Comparison of ENCODE assay signal across 8 cellular contexts in the genomic region with DNA sequence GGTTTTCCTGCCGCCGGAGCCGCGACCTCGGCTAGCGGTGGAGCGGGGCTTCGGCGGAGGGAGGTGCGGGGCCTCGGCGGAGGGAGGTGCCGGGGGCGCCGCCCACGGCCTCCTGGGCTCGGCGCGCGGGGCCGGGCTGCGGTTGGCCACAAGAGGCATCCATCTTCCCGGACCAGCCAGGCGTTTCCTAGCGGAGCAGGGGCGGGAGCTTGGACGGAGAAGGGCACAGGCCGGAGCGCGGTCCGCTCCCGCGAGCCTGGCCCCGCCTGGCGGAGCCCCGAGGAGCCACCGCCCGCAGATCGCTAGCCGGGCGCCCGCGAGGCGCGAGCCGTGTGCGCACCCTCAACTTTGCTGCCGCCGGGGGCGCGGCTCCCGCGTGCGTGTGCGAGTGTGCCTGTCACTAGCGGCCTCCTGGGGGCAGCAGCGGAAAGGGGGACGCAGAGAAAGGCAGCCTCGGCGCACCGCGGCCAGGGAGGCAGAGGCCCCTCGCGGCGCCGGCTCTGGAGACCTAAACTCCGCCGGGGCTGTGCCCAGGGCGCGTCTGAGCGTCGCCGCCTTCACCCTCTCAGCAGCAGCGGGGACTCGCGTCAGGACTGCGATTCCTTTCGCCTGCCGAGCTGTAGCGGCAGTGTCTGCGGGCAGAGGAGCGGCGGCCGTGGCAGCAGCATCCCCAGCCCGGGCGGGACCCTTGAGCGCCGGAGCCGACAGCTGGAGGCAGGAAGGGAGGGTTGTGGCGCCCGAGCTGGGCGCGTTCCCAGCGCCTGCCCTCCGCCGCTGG. TPM values are rescaled to one million over a fixed set of nuclear protein-coding genes. Genes with fewer than 3 reads are reported as not detected.
DNase-seq lines count a peak whose midpoint lies in the region; ATAC-seq and TF ChIP-seq lines count a peak whose summit lies in the region.

No MANE protein-coding gene starts in this region.

- no peaks in the 10 kb centered on the region for H3K4me1 ChIP-seq in naive thymus-derived CD4-positive, alpha-beta T cell (ENCODE audit: control insufficient read depth in 2 of 2, insufficient read depth in 2 of 2, low read length in 2 of 2)

- no peaks in the 10 kb centered on the region for H3K9me3 Mint-ChIP-seq in IgD-negative memory B cell
- H3K9me3 Mint-ChIP-seq in activated T-helper 1 cell treated with anti-CD3 and anti-CD28 coated beads, Interleukin-12 subunit alpha, Interleukin-12 subunit beta, Interleukin-2, Interleukin-4 antibody, amounts not matched to agents 30 ng/mL and 10 ng/mL and 1 ng/mL, durations not matched to agents 14 hours and 24 hours and 36 hours = no peaks in the 10 kb centered on the region
- no peaks in the 10 kb centered on the region for H3K9me3 Mint-ChIP-seq in naive thymus-derived CD4-positive, alpha-beta T cell
- no peaks in the 10 kb centered on the region for H3K9me3 Mint-ChIP-seq in stimulated activated effector memory CD8-positive, alpha-beta T cell treated with anti-CD3 and anti-CD28 coated beads, Interleukin-12 subunit alpha, Interleukin-12 subunit beta, amount 100 ng/mL, for 72 hours

- CTCF ChIA-PET in naive thymus-derived CD4-positive, alpha-beta T cell (lab: Charles Lee) = interaction anchor here (0.6 to 1.0 kb wide), 4 partner anchors 412 to 1351 kb away, joined by 3 to 4 read pairs (median 3); no protein-coding TSS in a partner anchor

- H3K27me3 ChIP-seq in naive thymus-derived CD4-positive, alpha-beta T cell (ENCODE audit: control insufficient read depth in 2 of 2, insufficient read depth in 2 of 2, low read length in 2 of 2) = peaks cover 3 to 11% of the 10 kb centered on the region in 2 donors

- H3K27ac Mint-ChIP-seq in IgD-negative memory B cell = peak overlapping the region in 1 of 3 donors; percentile 82
- H3K27ac Mint-ChIP-seq in activated T-helper 1 cell treated with anti-CD3 and anti-CD28 coated beads, Interleukin-12 subunit alpha, Interleukin-12 subunit beta, Interleukin-2, Interleukin-4 antibody, amounts not matched to agents 30 ng/mL and 10 ng/mL and 1 ng/mL, durations not matched to agents 14 hours and 24 hours and 36 hours = no peak overlapping the region
- no peak overlapping the region for H3K27ac Mint-ChIP-seq in naive thymus-derived CD4-positive, alpha-beta T cell
- no peak overlapping the region for H3K27ac Mint-ChIP-seq in stimulated activated effector memory CD8-positive, alpha-beta T cell treated with anti-CD3 and anti-CD28 coated beads, Interleukin-12 subunit alpha, Interleukin-12 subunit beta, amount 100 ng/mL, for 72 hours

- H3K36me3 ChIP-seq in naive thymus-derived CD4-positive, alpha-beta T cell (ENCODE audit: control insufficient read depth in 2 of 3, insufficient read depth in 3 of 3, low read length in 3 of 3) = no peaks in the 10 kb centered on the region

- peaks cover 7 to 9% (median 8%) of the 10 kb centered on the region in 3 donors for H3K4me1 Mint-ChIP-seq in IgD-negative memory B cell
- peaks cover 11% of the 10 kb centered on the region for H3K4me1 Mint-ChIP-seq in activated T-helper 1 cell treated with anti-CD3 and anti-CD28 coated beads, Interleukin-12 subunit alpha, Interleukin-12 subunit beta, Interleukin-2, Interleukin-4 antibody, amounts not matched to agents 30 ng/mL and 10 ng/mL and 1 ng/mL, durations not matched to agents 14 hours and 24 hours and 36 hours (ENCODE audit: low read depth)
- peaks cover 0 to 12% (median 10%) of the 10 kb centered on the region in 7 donors for H3K4me1 Mint-ChIP-seq in naive thymus-derived CD4-positive, alpha-beta T cell
- H3K4me1 Mint-ChIP-seq in stimulated activated effector memory CD8-positive, alpha-beta T cell treated with anti-CD3 and anti-CD28 coated beads, Interleukin-12 subunit alpha, Interleukin-12 subunit beta, amount 100 ng/mL, for 72 hours = peaks cover 9% of the 10 kb centered on the region

- no peaks in the 10 kb centered on the region for H3K36me3 Mint-ChIP-seq in IgD-negative memory B cell
- no peaks in the 10 kb centered on the region for H3K36me3 Mint-ChIP-seq in activated T-helper 1 cell treated with anti-CD3 and anti-CD28 coated beads, Interleukin-12 subunit alpha, Interleukin-12 subunit beta, Interleukin-2, Interleukin-4 antibody, amounts not matched to agents 30 ng/mL and 10 ng/mL and 1 ng/mL, durations not matched to agents 14 hours and 24 hours and 36 hours (ENCODE audit: low read depth)
- no peaks in the 10 kb centered on the region for H3K36me3 Mint-ChIP-seq in naive thymus-derived CD4-positive, alpha-beta T cell
- H3K36me3 Mint-ChIP-seq in stimulated activated effector memory CD8-positive, alpha-beta T cell treated with anti-CD3 and anti-CD28 coated beads, Interleukin-12 subunit alpha, Interleukin-12 subunit beta, amount 100 ng/mL, for 72 hours = no peaks in the 10 kb centered on the region

- POLR2A ChIA-PET in naive thymus-derived CD4-positive, alpha-beta T cell (lab: Charles Lee) = no interaction called here

- H3K27ac ChIP-seq in naive thymus-derived CD4-positive, alpha-beta T cell (ENCODE audit: low read depth, low read length) = no peak overlapping the region

- DNase-seq in DMS153 (lab: John Stamatoyannopoulos, UW) (peak; percentile 92), fibroblast of mammary gland (ENCODE audit: low read depth) (peak; percentile 95)
- DNase-seq in activated T-helper 1 cell treated with anti-CD3 and anti-CD28 coated beads, Interleukin-12 subunit alpha, Interleukin-12 subunit beta, Interleukin-2, Interleukin-4 antibody, amounts not matched to agents 30 ng/mL and 10 ng/mL and 1 ng/mL, durations not matched to agents 14 hours and 24 hours and 36 hours (ENCODE audit: low spot score) = peak; percentile 69
- DNase-seq in naive thymus-derived CD4-positive, alpha-beta T cell = peak; percentile 50 to 76 (median 70)
- peak; percentile 65 to 85 for DNase-seq in stimulated activated effector memory CD8-positive, alpha-beta T cell treated with anti-CD3 and anti-CD28 coated beads, Interleukin-12 subunit alpha, Interleukin-12 subunit beta, amount 100 ng/mL, for 72 hours (ENCODE audit: low spot score in 2 of 2)

- peak; percentile 55 for TF ChIP-seq CTCF in fibroblast of mammary gland (conservative IDR thresholded peaks at IDR 0.05; ENCODE audit: control insufficient read depth, insufficient read depth, low read depth, low read length)

- peak; percentile 94 for ATAC-seq in GM21619 (IDR thresholded peaks at IDR 0.05; ENCODE audit: unreplicated experiment)
- peak; percentile 97 for ATAC-seq in naive thymus-derived CD4-positive, alpha-beta T cell
- ATAC-seq in stimulated activated effector memory CD8-positive, alpha-beta T cell treated with anti-CD3 and anti-CD28 coated beads, Interleukin-12 subunit alpha, Interleukin-12 subunit beta, amount 100 ng/mL, for 72 hours = peak; percentile 97

- H3K27me3 Mint-ChIP-seq in IgD-negative memory B cell = peaks cover 10% of the 10 kb centered on the region
- H3K27me3 Mint-ChIP-seq in activated T-helper 1 cell treated with anti-CD3 and anti-CD28 coated beads, Interleukin-12 subunit alpha, Interleukin-12 subunit beta, Interleukin-2, Interleukin-4 antibody, amounts not matched to agents 30 ng/mL and 10 ng/mL and 1 ng/mL, durations not matched to agents 14 hours and 24 hours and 36 hours (ENCODE audit: insufficient read depth) = peaks cover 44% of the 10 kb centered on the region
- peaks cover 17 to 47% (median 35%) of the 10 kb centered on the region in 5 donors for H3K27me3 Mint-ChIP-seq in naive thymus-derived CD4-positive, alpha-beta T cell

- H3K4me3 Mint-ChIP-seq in IgD-negative memory B cell = peak overlapping the region; percentile 51 to 90 (median 72)
- H3K4me3 Mint-ChIP-seq in activated T-helper 1 cell treated with anti-CD3 and anti-CD28 coated beads, Interleukin-12 subunit alpha, Interleukin-12 subunit beta, Interleukin-2, Interleukin-4 antibody, amounts not matched to agents 30 ng/mL and 10 ng/mL and 1 ng/mL, durations not matched to agents 14 hours and 24 hours and 36 hours = peak overlapping the region; percentile 55
- peak overlapping the region; percentile 32 to 93 (median 67) for H3K4me3 Mint-ChIP-seq in naive thymus-derived CD4-positive, alpha-beta T cell
- H3K4me3 Mint-ChIP-seq in stimulated activated effector memory CD8-positive, alpha-beta T cell treated with anti-CD3 and anti-CD28 coated beads, Interleukin-12 subunit alpha, Interleukin-12 subunit beta, amount 100 ng/mL, for 72 hours = peak overlapping the region; percentile 86

- intact Hi-C loops in activated T-helper 1 cell treated with anti-CD3 and anti-CD28 coated beads, Interleukin-12 subunit alpha, Interleukin-12 subunit beta, Interleukin-2, Interleukin-4 antibody, amounts not matched to agents 30 ng/mL and 10 ng/mL and 1 ng/mL, durations not matched to agents 14 hours and 24 hours and 36 hours (cut with micrococcal nuclease) = loop anchor here (1.0 to 5.0 kb wide), 4 partner anchors 67 to 548 kb away; a partner anchor contains a TSS
- intact Hi-C loops in naive thymus-derived CD4-positive, alpha-beta T cell (cut with micrococcal nuclease) = loop anchor here (1.0 to 2.0 kb wide), 4 partner anchors 63 to 548 kb away; a partner anchor contains a TSS

- H3K9me3 ChIP-seq in naive thymus-derived CD4-positive, alpha-beta T cell (ENCODE audit: control insufficient read depth in 2 of 3, low read length in 3 of 3) = no peaks in the 10 kb centered on the region

- H3K4me3 ChIP-seq in fibroblast of mammary gland (ENCODE audit: control insufficient read depth, low read depth, low read length) = peak overlapping the region; percentile 99
- H3K4me3 ChIP-seq in naive thymus-derived CD4-positive, alpha-beta T cell (ENCODE audit: low read length) = peak overlapping the region; percentile 57

TF ChIP-seq in PFSK-1, 5 proteins besides CTCF, POLR2A, EP300 and RAD21 (continues in another document):
- TF ChIP-seq TAF1 (IDR thresholded peaks at IDR 0.05; ENCODE audit: borderline replicate concordance, insufficient read depth, low read length) (0 out of 2 replicates have a peak, but pooled peaks have one; percentile 15), FOXP2 (optimal IDR thresholded peaks at IDR 0.05; ENCODE audit: borderline replicate concordance, extremely low read depth, extremely low read length, insufficient read depth) (peak; percentile 87), POLR2AphosphoS5 (IDR thresholded peaks at IDR 0.05; ENCODE audit: low read depth, low read length) (no peak; the same call in 1 of the 2 replicates), SIN3A (IDR thresholded peaks at IDR 0.05; ENCODE audit: borderline replicate concordance, insufficient read depth, low read length) (0 out of 2 replicates have a peak, but pooled peaks have one; percentile 74)

RNA-seq across cellular contexts. Expression of a gene that starts 0.7 kb away (rescaled TPM):
- polyA plus RNA-seq in IgD-negative memory B cell = not detected
- 2.9 TPM for polyA plus RNA-seq in PFSK-1 (2012; ENCODE audit: insufficient read length, low read depth)
- total RNA-seq in activated T-helper 1 cell treated with anti-CD3 and anti-CD28 coated beads, Interleukin-12 subunit alpha, Interleukin-12 subunit beta, Interleukin-2, Interleukin-4 antibody, amounts not matched to agents 30 ng/mL and 10 ng/mL and 1 ng/mL, durations not matched to agents 14 hours and 24 hours and 36 hours = 0.03 and 0.05 TPM in 2 replicates
- total RNA-seq in naive thymus-derived CD4-positive, alpha-beta T cell = under 1 TPM; 0.03 to 0.47 (median 0.19) TPM
- under 1 TPM; 0.01 to 0.07 TPM for polyA plus RNA-seq in naive thymus-derived CD4-positive, alpha-beta T cell
